In genomic region chr7:17184805-17185689, GRCh38 we compare ENCODE assay signal across 1 cellular context.
TF ChIP-seq lines count a peak whose summit lies in the region.

No MANE protein-coding gene starts in this region.

TF ChIP-seq in HepG2, 621 proteins besides CTCF, POLR2A, EP300 and RAD21 (continued from another document and continues in another):
- peak; percentile 48; the same call in 1 of the 2 replicates for TF ChIP-seq ZSCAN5A (CRISPR knock-in tag; IDR thresholded peaks at IDR 0.05; ENCODE audit: borderline replicate concordance)
- peak; percentile 80 for TF ChIP-seq RXRB (CRISPR knock-in tag; IDR thresholded peaks at IDR 0.05; ENCODE audit: borderline replicate concordance)
- 0 out of 2 replicates have a peak, but pooled peaks have one; percentile 52 for TF ChIP-seq FOXK2 (IDR thresholded peaks at IDR 0.05)
- TF ChIP-seq, protein P1, sequence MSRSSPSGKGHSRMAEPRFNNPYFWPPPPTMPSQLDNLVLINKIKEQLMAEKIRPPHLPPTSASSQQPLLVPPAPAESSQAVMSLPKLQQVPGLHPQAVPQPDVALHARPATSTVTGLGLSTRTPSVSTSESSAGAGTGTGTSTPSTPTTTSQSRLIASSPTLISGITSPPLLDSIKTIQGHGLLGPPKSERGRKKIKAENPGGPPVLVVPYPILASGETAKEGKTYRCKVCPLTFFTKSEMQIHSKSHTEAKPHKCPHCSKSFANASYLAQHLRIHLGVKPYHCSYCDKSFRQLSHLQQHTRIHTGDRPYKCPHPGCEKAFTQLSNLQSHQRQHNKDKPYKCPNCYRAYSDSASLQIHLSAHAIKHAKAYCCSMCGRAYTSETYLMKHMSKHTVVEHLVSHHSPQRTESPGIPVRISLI (CRISPR knock-in tag; IDR thresholded peaks at IDR 0.05; ENCODE audit: borderline replicate concordance): peak; percentile 34; the same call in 1 of the 2 replicates
- no peak for TF ChIP-seq TCF12 (IDR thresholded peaks at IDR 0.05)
- TF ChIP-seq TCF12 (CRISPR knock-in tag; IDR thresholded peaks at IDR 0.05): peak; percentile 46; the same call in 1 of the 2 replicates
- 0 out of 2 replicates have a peak, but pooled peaks have one; percentile 24 for TF ChIP-seq SNAPC2 (CRISPR knock-in tag; IDR thresholded peaks at IDR 0.05)
- TF ChIP-seq, protein P2, sequence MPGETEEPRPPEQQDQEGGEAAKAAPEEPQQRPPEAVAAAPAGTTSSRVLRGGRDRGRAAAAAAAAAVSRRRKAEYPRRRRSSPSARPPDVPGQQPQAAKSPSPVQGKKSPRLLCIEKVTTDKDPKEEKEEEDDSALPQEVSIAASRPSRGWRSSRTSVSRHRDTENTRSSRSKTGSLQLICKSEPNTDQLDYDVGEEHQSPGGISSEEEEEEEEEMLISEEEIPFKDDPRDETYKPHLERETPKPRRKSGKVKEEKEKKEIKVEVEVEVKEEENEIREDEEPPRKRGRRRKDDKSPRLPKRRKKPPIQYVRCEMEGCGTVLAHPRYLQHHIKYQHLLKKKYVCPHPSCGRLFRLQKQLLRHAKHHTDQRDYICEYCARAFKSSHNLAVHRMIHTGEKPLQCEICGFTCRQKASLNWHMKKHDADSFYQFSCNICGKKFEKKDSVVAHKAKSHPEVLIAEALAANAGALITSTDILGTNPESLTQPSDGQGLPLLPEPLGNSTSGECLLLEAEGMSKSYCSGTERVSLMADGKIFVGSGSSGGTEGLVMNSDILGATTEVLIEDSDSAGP (CRISPR knock-in tag; IDR thresholded peaks at IDR 0.05; ENCODE audit: borderline replicate concordance): no peak
- peak; percentile 48; the same call in 1 of the 2 replicates for TF ChIP-seq ZNF317 (CRISPR knock-in tag; IDR thresholded peaks at IDR 0.05)
- no peak for TF ChIP-seq ZNF350 (CRISPR knock-in tag; IDR thresholded peaks at IDR 0.05; ENCODE audit: borderline replicate concordance, low read depth)
- TF ChIP-seq ZBTB40 (IDR thresholded peaks at IDR 0.05): no peak
- TF ChIP-seq ZBTB40 (CRISPR knock-in tag; IDR thresholded peaks at IDR 0.05): no peak; the same call in 1 of the 2 replicates
- TF ChIP-seq TP53 (CRISPR knock-in tag; conservative IDR thresholded peaks at IDR 0.05): no peak
- peak; percentile 80; the same call in 1 of the 2 replicates for TF ChIP-seq ZKSCAN8 (CRISPR knock-in tag; IDR thresholded peaks at IDR 0.05; ENCODE audit: borderline replicate concordance)
- peak; percentile 55; the same call in 1 of the 2 replicates for TF ChIP-seq NKX3-1 (CRISPR knock-in tag; IDR thresholded peaks at IDR 0.05)
- TF ChIP-seq, protein P3, sequence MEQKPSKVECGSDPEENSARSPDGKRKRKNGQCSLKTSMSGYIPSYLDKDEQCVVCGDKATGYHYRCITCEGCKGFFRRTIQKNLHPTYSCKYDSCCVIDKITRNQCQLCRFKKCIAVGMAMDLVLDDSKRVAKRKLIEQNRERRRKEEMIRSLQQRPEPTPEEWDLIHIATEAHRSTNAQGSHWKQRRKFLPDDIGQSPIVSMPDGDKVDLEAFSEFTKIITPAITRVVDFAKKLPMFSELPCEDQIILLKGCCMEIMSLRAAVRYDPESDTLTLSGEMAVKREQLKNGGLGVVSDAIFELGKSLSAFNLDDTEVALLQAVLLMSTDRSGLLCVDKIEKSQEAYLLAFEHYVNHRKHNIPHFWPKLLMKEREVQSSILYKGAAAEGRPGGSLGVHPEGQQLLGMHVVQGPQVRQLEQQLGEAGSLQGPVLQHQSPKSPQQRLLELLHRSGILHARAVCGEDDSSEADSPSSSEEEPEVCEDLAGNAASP (CRISPR knock-in tag; IDR thresholded peaks at IDR 0.05; ENCODE audit: borderline replicate concordance): peak; percentile 82; the same call in 1 of the 2 replicates
- TF ChIP-seq LCORL (IDR thresholded peaks at IDR 0.05): peak; percentile 28; the same call in 1 of the 2 replicates
- TF ChIP-seq LCORL (CRISPR knock-in tag; IDR thresholded peaks at IDR 0.05): peak; percentile 17; the same call in 1 of the 2 replicates
- no peak for TF ChIP-seq NFATC3 (CRISPR knock-in tag; IDR thresholded peaks at IDR 0.05)
- TF ChIP-seq SKI (IDR thresholded peaks at IDR 0.05; ENCODE audit: partially characterized antibody): peak; percentile 53
- TF ChIP-seq, protein P4, sequence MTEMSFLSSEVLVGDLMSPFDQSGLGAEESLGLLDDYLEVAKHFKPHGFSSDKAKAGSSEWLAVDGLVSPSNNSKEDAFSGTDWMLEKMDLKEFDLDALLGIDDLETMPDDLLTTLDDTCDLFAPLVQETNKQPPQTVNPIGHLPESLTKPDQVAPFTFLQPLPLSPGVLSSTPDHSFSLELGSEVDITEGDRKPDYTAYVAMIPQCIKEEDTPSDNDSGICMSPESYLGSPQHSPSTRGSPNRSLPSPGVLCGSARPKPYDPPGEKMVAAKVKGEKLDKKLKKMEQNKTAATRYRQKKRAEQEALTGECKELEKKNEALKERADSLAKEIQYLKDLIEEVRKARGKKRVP (CRISPR knock-in tag; IDR thresholded peaks at IDR 0.05): no peak
- 0 out of 2 replicates have a peak, but pooled peaks have one; percentile 26 for TF ChIP-seq ZSCAN29 (CRISPR knock-in tag; conservative IDR thresholded peaks at IDR 0.05)
- TF ChIP-seq SMYD3 (CRISPR knock-in tag; IDR thresholded peaks at IDR 0.05): peak; percentile 70; the same call in 1 of the 2 replicates
- peak; percentile 63; the same call in 1 of the 2 replicates for TF ChIP-seq TBX2 (CRISPR knock-in tag; IDR thresholded peaks at IDR 0.05; ENCODE audit: borderline replicate concordance)
- TF ChIP-seq NFKBIZ (CRISPR knock-in tag; IDR thresholded peaks at IDR 0.05): no peak
- TF ChIP-seq KDM1A (CRISPR knock-in tag; IDR thresholded peaks at IDR 0.05): no peak
- peak; percentile 85 for TF ChIP-seq TCF7 (IDR thresholded peaks at IDR 0.05; ENCODE audit: low read depth)
- TF ChIP-seq KAT8 (CRISPR knock-in tag; IDR thresholded peaks at IDR 0.05): peak; percentile 43; the same call in 1 of the 2 replicates
- peak; percentile 95 for TF ChIP-seq MED1 (CRISPR knock-in tag; IDR thresholded peaks at IDR 0.05)
- no peak for TF ChIP-seq IRX3 (CRISPR knock-in tag; IDR thresholded peaks at IDR 0.05; ENCODE audit: borderline replicate concordance, low read depth)
- TF ChIP-seq ZNF567 (CRISPR knock-in tag; IDR thresholded peaks at IDR 0.05; ENCODE audit: borderline replicate concordance): no peak
- TF ChIP-seq ZNF331 (CRISPR knock-in tag; IDR thresholded peaks at IDR 0.05): peak; percentile 59; the same call in 1 of the 2 replicates
- TF ChIP-seq ATF6 (CRISPR knock-in tag; conservative IDR thresholded peaks at IDR 0.05): no peak
- TF ChIP-seq, protein P5, sequence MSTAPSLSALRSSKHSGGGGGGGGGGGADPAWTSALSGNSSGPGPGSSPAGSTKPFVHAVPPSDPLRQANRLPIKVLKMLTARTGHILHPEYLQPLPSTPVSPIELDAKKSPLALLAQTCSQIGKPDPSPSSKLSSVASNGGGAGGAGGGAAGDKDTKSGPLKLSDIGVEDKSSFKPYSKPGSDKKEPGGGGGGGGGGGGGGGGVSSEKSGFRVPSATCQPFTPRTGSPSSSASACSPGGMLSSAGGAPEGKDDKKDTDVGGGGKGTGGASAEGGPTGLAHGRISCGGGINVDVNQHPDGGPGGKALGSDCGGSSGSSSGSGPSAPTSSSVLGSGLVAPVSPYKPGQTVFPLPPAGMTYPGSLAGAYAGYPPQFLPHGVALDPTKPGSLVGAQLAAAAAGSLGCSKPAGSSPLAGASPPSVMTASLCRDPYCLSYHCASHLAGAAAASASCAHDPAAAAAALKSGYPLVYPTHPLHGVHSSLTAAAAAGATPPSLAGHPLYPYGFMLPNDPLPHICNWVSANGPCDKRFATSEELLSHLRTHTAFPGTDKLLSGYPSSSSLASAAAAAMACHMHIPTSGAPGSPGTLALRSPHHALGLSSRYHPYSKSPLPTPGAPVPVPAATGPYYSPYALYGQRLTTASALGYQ (CRISPR knock-in tag; IDR thresholded peaks at IDR 0.05): peak; percentile 82; the same call in 1 of the 2 replicates
- TF ChIP-seq MBD4 (IDR thresholded peaks at IDR 0.05; ENCODE audit: borderline replicate concordance, low read length): peak; percentile 75; the same call in 1 of the 2 replicates
- TF ChIP-seq, protein P6, sequence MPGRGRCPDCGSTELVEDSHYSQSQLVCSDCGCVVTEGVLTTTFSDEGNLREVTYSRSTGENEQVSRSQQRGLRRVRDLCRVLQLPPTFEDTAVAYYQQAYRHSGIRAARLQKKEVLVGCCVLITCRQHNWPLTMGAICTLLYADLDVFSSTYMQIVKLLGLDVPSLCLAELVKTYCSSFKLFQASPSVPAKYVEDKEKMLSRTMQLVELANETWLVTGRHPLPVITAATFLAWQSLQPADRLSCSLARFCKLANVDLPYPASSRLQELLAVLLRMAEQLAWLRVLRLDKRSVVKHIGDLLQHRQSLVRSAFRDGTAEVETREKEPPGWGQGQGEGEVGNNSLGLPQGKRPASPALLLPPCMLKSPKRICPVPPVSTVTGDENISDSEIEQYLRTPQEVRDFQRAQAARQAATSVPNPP (CRISPR knock-in tag; IDR thresholded peaks at IDR 0.05): no peak
